Comparison of ENCODE assay signal across 13 cellular contexts in the genomic region with DNA sequence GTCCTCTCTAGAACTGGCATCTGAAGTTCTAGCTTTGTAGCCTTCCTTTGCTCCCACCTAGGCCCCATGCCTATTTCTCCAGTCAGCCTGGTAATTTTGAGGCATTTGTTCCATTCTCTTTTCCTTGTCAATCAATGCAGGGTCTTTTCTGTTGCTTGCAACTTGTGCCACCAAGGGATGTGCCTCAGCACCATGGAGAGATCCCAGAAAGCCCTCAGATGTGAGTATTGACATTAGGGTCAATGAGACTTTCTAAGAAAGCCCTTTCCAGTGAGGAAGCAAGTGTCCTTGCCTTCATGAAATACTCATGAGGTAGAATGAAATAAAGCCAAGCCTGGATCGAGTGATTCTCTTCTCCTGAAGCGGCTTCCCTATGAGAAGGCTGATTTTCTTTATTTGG.
"Had no signal": no experiment of that assay in that cellular context is flagged by ENCODE, and none has a peak within 500 bp of the region (broad histone marks: within the 10 kb centered on the region; RNA-seq: fewer than 3 reads in every experiment).

No MANE protein-coding gene starts in this region.

- H3K36me3 ChIP-seq: brain microvascular endothelial cell, pancreas, thyroid gland had no signal

- H3K27me3 Mint-ChIP-seq: activated CD4-positive, alpha-beta T cell treated with anti-CD3 and anti-CD28 coated beads, Interleukin-2, amount 10 ng/mL, durations not matched to agents 7 days and 5 days; activated naive CD8-positive, alpha-beta T cell treated with anti-CD3 and anti-CD28 coated beads for 36 hours had no signal

- ATAC-seq: pancreas; stimulated activated naive B cell treated with anti-CD40 and anti-IgM and Interleukin-4, amounts not matched to agents 10 μg/mL and 1 μg/mL and 100 μg/mL, for 72 hours had no signal

- H3K27ac Mint-ChIP-seq: activated CD4-positive, alpha-beta T cell treated with anti-CD3 and anti-CD28 coated beads, Interleukin-2, amount 10 ng/mL, durations not matched to agents 7 days and 5 days; activated naive CD8-positive, alpha-beta T cell treated with anti-CD3 and anti-CD28 coated beads for 36 hours; stimulated activated naive B cell treated with anti-CD40 and anti-IgM and Interleukin-4, amounts not matched to agents 10 μg/mL and 1 μg/mL and 100 μg/mL, for 72 hours had no signal

- H3K9me3 ChIP-seq: pancreas, thyroid gland had no signal

- H3K27me3 ChIP-seq: brain microvascular endothelial cell, pancreas, thyroid gland had no signal

- H3K9me3 Mint-ChIP-seq: activated CD4-positive, alpha-beta T cell treated with anti-CD3 and anti-CD28 coated beads, Interleukin-2, amount 10 ng/mL, durations not matched to agents 7 days and 5 days; activated naive CD8-positive, alpha-beta T cell treated with anti-CD3 and anti-CD28 coated beads for 36 hours had no signal

- H3K4me3 Mint-ChIP-seq: activated CD4-positive, alpha-beta T cell treated with anti-CD3 and anti-CD28 coated beads, Interleukin-2, amount 10 ng/mL, durations not matched to agents 7 days and 5 days; activated naive CD8-positive, alpha-beta T cell treated with anti-CD3 and anti-CD28 coated beads for 36 hours; stimulated activated naive B cell treated with anti-CD40 and anti-IgM and Interleukin-4, amounts not matched to agents 10 μg/mL and 1 μg/mL and 100 μg/mL, for 72 hours had no signal

- DNase-seq: activated CD4-positive, alpha-beta T cell treated with anti-CD3 and anti-CD28 coated beads, Interleukin-2, amount 10 ng/mL, durations not matched to agents 7 days and 5 days; activated CD8-positive, alpha-beta memory T cell treated with anti-CD3 and anti-CD28 coated beads, Interleukin-2, amount 50 U/mL, for 48 hours; activated naive CD8-positive, alpha-beta T cell treated with anti-CD3 and anti-CD28 coated beads for 36 hours; brain microvascular endothelial cell; cortex of kidney; effector CD4-positive, alpha-beta T cell; foreskin fibroblast; hippocampal formation; kidney glomerular epithelial cell; pancreas; stimulated activated CD4-positive, alpha-beta T cell treated with anti-CD3 and anti-CD28 coated beads, Interleukin-2, amount 100 ng/mL, for 48 hours; stimulated activated naive B cell treated with anti-CD40 and anti-IgM and Interleukin-4, amounts not matched to agents 10 μg/mL and 1 μg/mL and 100 μg/mL, for 72 hours; thyroid gland had no signal

- H3K4me1 Mint-ChIP-seq: activated CD4-positive, alpha-beta T cell treated with anti-CD3 and anti-CD28 coated beads, Interleukin-2, amount 10 ng/mL, durations not matched to agents 7 days and 5 days; activated naive CD8-positive, alpha-beta T cell treated with anti-CD3 and anti-CD28 coated beads for 36 hours; stimulated activated naive B cell treated with anti-CD40 and anti-IgM and Interleukin-4, amounts not matched to agents 10 μg/mL and 1 μg/mL and 100 μg/mL, for 72 hours had no signal

- H3K4me1 ChIP-seq: pancreas, thyroid gland had no signal

- H3K27ac ChIP-seq: brain microvascular endothelial cell, pancreas, thyroid gland had no signal

- H3K4me3 ChIP-seq: pancreas, thyroid gland had no signal

- H3K36me3 Mint-ChIP-seq: activated naive CD8-positive, alpha-beta T cell treated with anti-CD3 and anti-CD28 coated beads for 36 hours; stimulated activated naive B cell treated with anti-CD40 and anti-IgM and Interleukin-4, amounts not matched to agents 10 μg/mL and 1 μg/mL and 100 μg/mL, for 72 hours had no signal
